8 cellular contexts compared by ENCODE assay signal in the genomic region with DNA sequence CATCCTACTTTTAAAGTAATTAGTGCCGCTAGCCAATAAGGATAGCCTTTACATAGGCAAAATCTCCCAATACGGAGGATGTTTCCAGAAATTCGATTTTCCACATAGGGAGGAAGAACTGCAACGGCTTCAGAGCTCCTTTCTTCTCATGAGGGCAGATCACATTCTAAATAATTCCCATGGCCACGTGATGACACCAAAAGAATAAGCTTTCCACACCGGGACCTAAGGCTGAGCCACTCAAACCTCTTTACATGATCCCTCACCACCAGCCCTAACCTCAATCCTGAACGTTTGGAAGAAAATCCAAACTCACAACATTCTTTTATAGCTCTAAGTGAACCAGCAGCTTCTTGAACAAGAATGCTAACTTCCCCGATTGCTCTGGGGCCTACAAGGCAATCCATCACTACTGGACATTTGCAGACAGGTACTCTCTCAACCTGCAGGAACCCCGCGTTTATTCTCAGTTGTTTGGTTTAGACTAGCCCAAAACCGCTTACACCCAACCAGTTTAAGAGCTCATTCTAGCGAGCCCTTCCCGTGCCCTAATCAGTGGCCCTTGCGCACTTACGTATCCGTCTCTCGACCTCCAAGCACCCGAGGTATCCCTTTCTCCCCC. TPM values are rescaled to one million over a fixed set of nuclear protein-coding genes. Genes with fewer than 3 reads are reported as not detected.
DNase-seq lines count a peak whose midpoint lies in the region; ATAC-seq, FAIRE-seq and TF ChIP-seq lines count a peak whose summit lies in the region.

No MANE protein-coding gene starts in this region.

- peak overlapping the region; percentile 68 for H3K4me2 ChIP-seq in GM12878 (ENCODE audit: control insufficient read depth, insufficient read depth)

- POLR2A ChIA-PET in GM12878 (lab: Charles Lee) = interaction anchor here (0.6 to 2.0 kb wide), 4 partner anchors 16 to 64 kb away, joined by 3 to 5 read pairs (median 4); a partner anchor contains a TSS

- H4K20me1 ChIP-seq in GM12878 (ENCODE audit: control insufficient read depth, insufficient read depth) = no peaks in the 10 kb centered on the region

- ATAC-seq in GM12878 = no peak; the same call in 2 of the 3 replicates
- no peak for ATAC-seq in GM19395 (IDR thresholded peaks at IDR 0.05; ENCODE audit: unreplicated experiment)

- H3K9me3 ChIP-seq in GM12878 (replicated peaks; ENCODE audit: control insufficient read depth, insufficient read depth, low read length) = no peaks in the 10 kb centered on the region
- H3K9me3 ChIP-seq in liver (ENCODE audit: control insufficient read depth in 4 of 4, low read length in 3 of 4) = no peaks in the 10 kb centered on the region
- H3K9me3 ChIP-seq in tibial artery = no peaks in the 10 kb centered on the region

- TF ChIP-seq CTCF in GM12878 (IDR thresholded peaks at IDR 0.05 in 2 of 3, conservative IDR thresholded peaks at IDR 0.05 in 1 of 3; ENCODE audit: control insufficient read depth in 2 of 3, extremely low read depth in 1 of 3, insufficient read depth in 1 of 3, low read depth in 3 of 3, low read length in 3 of 3) (no peak), liver (IDR thresholded peaks at IDR 0.05; ENCODE audit: low read depth, low read length, missing input control) (no peak), tibial artery (IDR thresholded peaks at IDR 0.05) (no peak)

- H3K27ac ChIP-seq in GM12878 (ENCODE audit: control insufficient read depth, insufficient read depth) = no peak overlapping the region
- H3K27ac ChIP-seq in liver (ENCODE audit: low read depth in 1 of 2, low read length in 2 of 2) = peak overlapping the region; percentile 38 to 73
- H3K27ac ChIP-seq in tibial artery = peak overlapping the region; percentile 78 to 85

- no peaks in the 10 kb centered on the region for H3K79me2 ChIP-seq in GM12878 (ENCODE audit: control insufficient read depth, insufficient read depth, low read length)

- H2AFZ ChIP-seq in GM12878 (ENCODE audit: control insufficient read depth, low read depth, low read length) = peak overlapping the region; percentile 92

- TF ChIP-seq RAD21 in GM12878 (IDR thresholded peaks at IDR 0.05; ENCODE audit: insufficient read depth, low read depth, low read length) = no peak
- TF ChIP-seq RAD21 in liver (IDR thresholded peaks at IDR 0.05) = no peak

- peak overlapping the region; percentile 56 for H3K9ac ChIP-seq in GM12878 (ENCODE audit: control insufficient read depth, insufficient read depth, low read length)
- H3K9ac ChIP-seq in liver (ENCODE audit: low read depth in 1 of 2, low read length in 2 of 2) = peak overlapping the region; percentile 60 to 89

- RAD21 ChIA-PET in GM12878 (lab: Charles Lee; ENCODE audit: unreplicated experiment) = interaction anchor here (0.7 to 1.9 kb wide), 8 partner anchors 19 to 98 kb away, joined by 3 to 9 read pairs (median 3); a partner anchor contains a TSS

- no TSS peak for BruUV-seq in GM12878 (replicated peaks; lab: Mats Ljungman, UMichigan)

- CTCF ChIA-PET in GM12878 (lab: Yijun Ruan, JAX) = interaction anchor here (0.9 to 3.0 kb wide), 11 partner anchors 10 to 1003 kb away, joined by 3 to 17 read pairs (median 4); a partner anchor contains a TSS

- no peak for TF ChIP-seq POLR2A in GM12878 (IDR thresholded peaks at IDR 0.05; ENCODE audit: low read depth, low read length)

- in situ Hi-C loops in GM12878 (cut with MboI) = no loop called here

- FAIRE-seq in GM12878 (lab: Jason Lieb, UNC) = peak; percentile 38

- H3K4me3 ChIP-seq in GM12878 (peak overlapping the region; percentile 90), liver (ENCODE audit: low read depth in 1 of 3, low read length in 3 of 3) (peak overlapping the region; percentile 81 to 97 (median 88)), tibial artery (peak overlapping the region; percentile 78 to 96)

- H3K36me3 ChIP-seq in GM12878 (ENCODE audit: control insufficient read depth in 2 of 2, insufficient read depth in 2 of 2, low read length in 1 of 2) (no peaks in the 10 kb centered on the region), liver (ENCODE audit: control insufficient read depth in 4 of 4, insufficient read depth in 3 of 4, low read depth in 1 of 4, low read length in 3 of 4) (no peaks in the 10 kb centered on the region), tibial artery (peaks cover 0 to 5% (median 0%) of the 10 kb centered on the region in 3 donors)

- 22% methylated on average over 18 of the region's 18 CpGs for WGBS in GM12878 (ENCODE audit: insufficient coverage, insufficient replicate concordance, low lambda C conversion rate, missing lambda C conversion rate)
- WGBS in liver = 21% methylated on average over 18 of the region's 18 CpGs

- no peak for TF ChIP-seq EP300 in GM12878 (IDR thresholded peaks at IDR 0.05; ENCODE audit: borderline replicate concordance in 1 of 2, control insufficient read depth in 1 of 2, low read depth in 2 of 2, low read length in 2 of 2)

- H3K4me1 ChIP-seq in GM12878 (ENCODE audit: control insufficient read depth, insufficient read depth, low read length) = peaks cover 6% of the 10 kb centered on the region; the same call in 1 of the 2 replicates
- H3K4me1 ChIP-seq in liver (ENCODE audit: control insufficient read depth in 4 of 4, insufficient read depth in 4 of 4, low read length in 3 of 4) = peaks cover 2 to 21% (median 4%) of the 10 kb centered on the region in 4 donors
- H3K4me1 ChIP-seq in tibial artery = peaks cover 0 to 24% (median 10%) of the 10 kb centered on the region in 4 donors

- DNase-seq in NCI-H2171 (lab: John Stamatoyannopoulos, UW) (peak; percentile 33), NCI-H2171 treated with DMSO at 0.1 percent for 48 hours (lab: John Stamatoyannopoulos, UW) (no peak), NCI-H1105 treated with DMSO at 0.1 percent for 48 hours (lab: John Stamatoyannopoulos, UW) (peak; percentile 68), GM12878 (ENCODE audit: low read depth, low spot score) (no peak), tibial artery (no peak), midbrain (lab: John Stamatoyannopoulos, UW) (no peak)

- SMC1A ChIA-PET in GM12878 (lab: Charles Lee; ENCODE audit: uncharacterized antibody, unreplicated experiment) = interaction anchor here (0.6 to 3.0 kb wide), 10 partner anchors 10 to 94 kb away, joined by 3 to 23 read pairs (median 4); a partner anchor contains a TSS

- intact Hi-C loops in GM12878 (cut with micrococcal nuclease; ENCODE audit: unreplicated experiment) (loop anchor here (2.0 kb wide), 2 partner anchors 53 to 59 kb away; a partner anchor contains a TSS), tibial artery (cut with DNase I; ENCODE audit: low total_unique reads) (loop anchor here (2.0 kb wide), 2 partner anchors 51 to 59 kb away; a partner anchor contains a TSS)

- H3K27me3 ChIP-seq in GM12878 (replicated peaks in 1 of 2; ENCODE audit: control insufficient read depth in 2 of 2, insufficient read depth in 2 of 2, low read length in 1 of 2) (no peaks in the 10 kb centered on the region), liver (ENCODE audit: control insufficient read depth in 4 of 4, insufficient read depth in 4 of 4, low read length in 3 of 4) (no peaks in the 10 kb centered on the region), tibial artery (no peaks in the 10 kb centered on the region)

TF ChIP-seq in GM12878, 131 proteins besides CTCF, POLR2A, EP300 and RAD21:
- peak; percentile 48; the same call in 1 of the 2 replicates for TF ChIP-seq RAD51 (IDR thresholded peaks at IDR 0.05)
- no peak for TF ChIP-seq SREBF1 (IDR thresholded peaks at IDR 0.05; ENCODE audit: low read length)
- TF ChIP-seq SMC3 (IDR thresholded peaks at IDR 0.05; ENCODE audit: borderline replicate concordance, low read length) = no peak

TF ChIP-seq in liver, 16 proteins besides CTCF, POLR2A, EP300 and RAD21 (continues in another document):
- no peak for TF ChIP-seq SP1 (IDR thresholded peaks at IDR 0.05)
- TF ChIP-seq HNF4A (conservative IDR thresholded peaks at IDR 0.05) = no peak
- no peak for TF ChIP-seq JUND (IDR thresholded peaks at IDR 0.05)
- no peak for TF ChIP-seq TAF1 (conservative IDR thresholded peaks at IDR 0.05)
- TF ChIP-seq NR2F2 (IDR thresholded peaks at IDR 0.05) = no peak

RNA-seq across cellular contexts. Expression of a gene that starts 0.9 kb away (rescaled TPM):
- 42.7 and 50.6 TPM in 2 replicates for total RNA-seq in GM12878 (2013; cell fraction: nucleolus; rRNA removed)
- 7.0 and 8.3 TPM in 2 replicates for total RNA-seq in GM12878 (2014; rRNA removed)
- 10.2 and 11.5 TPM in 2 replicates for total RNA-seq in GM12878 (2014; rRNA removed; fragmentation: Illumina TruSeq; extraction: Trizol)
- 7.7 TPM in 2 replicates for total RNA-seq in GM12878 (2021)
- polyA plus RNA-seq in GM12878 (2011; ENCODE audit: low read depth) = 5.4 TPM
- polyA plus RNA-seq in GM12878 (2011; rRNA removed) = 9.0 and 12.4 TPM in 2 replicates
- 5.3 and 5.6 TPM in 2 replicates for polyA plus RNA-seq in GM12878 (2011; cell fraction: cytosol; rRNA removed)
- 27.0 and 31.5 TPM in 2 replicates for polyA plus RNA-seq in GM12878 (2011; cell fraction: nucleus; rRNA removed)
- 5.3 and 7.6 TPM in 2 replicates for polyA plus RNA-seq in GM12878 (2012)
- 13.6 and 18.9 TPM in 2 replicates for polyA plus RNA-seq in GM12878 (2014; fragmentation: Illumina TruSeq; extraction: Trizol)
- 1 to 10 TPM; 1.2 to 3.0 TPM for polyA plus RNA-seq in GM12878 (2014; fragmentation: Nextera tagmentation; extraction: Ambion mirVana)
- 9.4 and 11.7 TPM in 2 replicates for polyA plus RNA-seq in GM12878 (2014; rRNA removed)
- polyA plus RNA-seq in GM12878 (2016; fragmentation: Nextera tagmentation; extraction: Ambion mirVana) = 1 to 10 TPM; 5.9 to 8.2 TPM
- 5.4 and 5.6 TPM in 2 replicates for polyA minus RNA-seq in GM12878 (2011; rRNA and poly(A)+ RNA removed)
- 3.5 and 5.3 TPM in 2 replicates for polyA minus RNA-seq in GM12878 (2011; cell fraction: cytosol; rRNA and poly(A)+ RNA removed)
- 10.1 and 10.3 TPM in 2 replicates for polyA minus RNA-seq in GM12878 (2011; cell fraction: nucleus; rRNA and poly(A)+ RNA removed)
- 10 to 100 TPM; 13.5 to 14.8 TPM for total RNA-seq in liver
- 1 to 10 TPM; 4.6 to 5.3 TPM for polyA plus RNA-seq in liver

RNA-seq across cellular contexts. Expression of a gene that starts 58.2 kb away (rescaled TPM):
- total RNA-seq in GM12878 (2013; cell fraction: nucleolus; rRNA removed) = 52.7 and 64.5 TPM in 2 replicates
- total RNA-seq in GM12878 (2014; rRNA removed) = 16.0 and 16.2 TPM in 2 replicates
- 31.3 and 33.1 TPM in 2 replicates for total RNA-seq in GM12878 (2014; rRNA removed; fragmentation: Illumina TruSeq; extraction: Trizol)
- total RNA-seq in GM12878 (2021) = 38.5 and 42.2 TPM in 2 replicates
- 12.5 TPM for polyA plus RNA-seq in GM12878 (2011; ENCODE audit: low read depth)
- 13.8 and 20.9 TPM in 2 replicates for polyA plus RNA-seq in GM12878 (2011; rRNA removed)
- 7.8 and 11.4 TPM in 2 replicates for polyA plus RNA-seq in GM12878 (2011; cell fraction: cytosol; rRNA removed)
- 11.8 and 14.0 TPM in 2 replicates for polyA plus RNA-seq in GM12878 (2011; cell fraction: nucleus; rRNA removed)
- 16.1 and 18.8 TPM in 2 replicates for polyA plus RNA-seq in GM12878 (2012)
- polyA plus RNA-seq in GM12878 (2014; fragmentation: Illumina TruSeq; extraction: Trizol) = 29.8 and 34.9 TPM in 2 replicates
- 10 to 100 TPM in 1 of 2 experiments, 1 to 10 TPM in 1; 6.9 to 10.2 TPM for polyA plus RNA-seq in GM12878 (2014; fragmentation: Nextera tagmentation; extraction: Ambion mirVana)
- 16.9 and 19.8 TPM in 2 replicates for polyA plus RNA-seq in GM12878 (2014; rRNA removed)
- polyA plus RNA-seq in GM12878 (2016; fragmentation: Nextera tagmentation; extraction: Ambion mirVana) = 10 to 100 TPM; 13.5 to 14.2 TPM
- 22.0 and 52.3 TPM in 2 replicates for polyA minus RNA-seq in GM12878 (2011; rRNA and poly(A)+ RNA removed)
- 12.2 and 17.5 TPM in 2 replicates for polyA minus RNA-seq in GM12878 (2011; cell fraction: cytosol; rRNA and poly(A)+ RNA removed)
- 17.8 and 29.1 TPM in 2 replicates for polyA minus RNA-seq in GM12878 (2011; cell fraction: nucleus; rRNA and poly(A)+ RNA removed)
- 10 to 100 TPM; 22.2 to 33.0 TPM for total RNA-seq in liver
- 10 to 100 TPM in 1 of 2 donors, 1 to 10 TPM in 1; 8.0 to 14.5 TPM for polyA plus RNA-seq in liver

Comparison
In these comparisons a context has a peak if more than half of its experiments do, and no peak if none do; other contexts are left out.
1. DNase-seq: peak in NCI-H2171 (single experiment) and NCI-H1105 treated with DMSO at 0.1 percent for 48 hours (single experiment); none in NCI-H2171 treated with DMSO at 0.1 percent for 48 hours (single experiment), GM12878 (single experiment), tibial artery (0 of 2) and midbrain (single experiment).
2. Peak in every context shown above with its lines, with median percentiles within 50 percentile points of each other: H3K4me3 ChIP-seq.